ENCODE assay signal across 7 cellular contexts in genomic region chr11:1264444-1264843, GRCh38. TPM values are rescaled to one million over a fixed set of nuclear protein-coding genes. Genes with fewer than 3 reads are reported as not detected.
A peak's percentile ranks its signal among the peaks of the same experiment; 100 is the strongest.
DNase-seq lines count a peak whose midpoint lies in the region; ATAC-seq and TF ChIP-seq lines count a peak whose summit lies in the region.
"Not testable (repeated sequence)": the region's sequence is repeated elsewhere in the genome, so short reads cannot be mapped to it uniquely, and the experiment has no call there.

No MANE protein-coding gene starts in this region.

- not testable (repeated sequence) for BruUV-seq in Panc1 (replicated peaks; lab: Mats Ljungman, UMichigan)

- in situ Hi-C loops in G401 (cut with HindIII; ENCODE audit: low sequenced_read_pairs); Panc1 (cut with HindIII; ENCODE audit: low pct_unique_long_range_greater_than_20kb, low sequenced_read_pairs): not testable (repeated sequence)

- POLR2A ChIA-PET in Panc1 (lab: Charles Lee); activated CD8-positive, alpha-beta T cell treated with anti-CD3 and anti-CD28 coated beads for 36 hours (lab: Charles Lee): not testable (repeated sequence)

- not testable (repeated sequence) for H3K36me3 Mint-ChIP-seq in activated CD8-positive, alpha-beta T cell treated with anti-CD3 and anti-CD28 coated beads for 36 hours (ENCODE audit: low read depth); immature natural killer cell

- not testable (repeated sequence) for H3K9me3 ChIP-seq in Panc1 (ENCODE audit: control insufficient read depth, insufficient read depth, low read depth, low read length); colonic mucosa

- H3K27ac ChIP-seq in Panc1 (ENCODE audit: low read length); colonic mucosa: not testable (repeated sequence)

- not testable (repeated sequence) for ATAC-seq in Panc1
- peak; percentile 50 for ATAC-seq in activated CD8-positive, alpha-beta T cell treated with anti-CD3 and anti-CD28 coated beads for 36 hours

- H3K27ac Mint-ChIP-seq in activated CD8-positive, alpha-beta T cell treated with anti-CD3 and anti-CD28 coated beads for 36 hours, result peak overlapping the region; percentile 80
- H3K27ac Mint-ChIP-seq in immature natural killer cell, result peak overlapping the region; percentile 34 to 77 (median 72)

- H3K36me3 ChIP-seq in Panc1 (ENCODE audit: control insufficient read depth, insufficient read depth, low read length); colonic mucosa: not testable (repeated sequence)

- H3K4me3 Mint-ChIP-seq in activated CD8-positive, alpha-beta T cell treated with anti-CD3 and anti-CD28 coated beads for 36 hours; immature natural killer cell: not testable (repeated sequence)

- not testable (repeated sequence) for H3K4me3 ChIP-seq in Panc1 (ENCODE audit: low read depth in 2 of 2, low read length in 2 of 2); colonic mucosa

- intact Hi-C loops in Panc1 (cut with micrococcal nuclease; ENCODE audit: unreplicated experiment); activated CD8-positive, alpha-beta T cell treated with anti-CD3 and anti-CD28 coated beads for 36 hours (cut with micrococcal nuclease); colonic mucosa (cut with DNase I): not testable (repeated sequence)

- not testable (repeated sequence) for TF ChIP-seq CTCF in Panc1 (IDR thresholded peaks at IDR 0.05)
- peak; percentile 52 for TF ChIP-seq CTCF in activated CD8-positive, alpha-beta T cell treated with anti-CD3 and anti-CD28 coated beads for 36 hours (IDR thresholded peaks at IDR 0.05)
- TF ChIP-seq CTCF in colonic mucosa (IDR thresholded peaks at IDR 0.05), result peak; percentile 17

- peaks cover 11% of the 10 kb centered on the region for H3K9me3 Mint-ChIP-seq in activated CD8-positive, alpha-beta T cell treated with anti-CD3 and anti-CD28 coated beads for 36 hours
- not testable (repeated sequence) for H3K9me3 Mint-ChIP-seq in immature natural killer cell

- not testable (repeated sequence) for H3K27me3 Mint-ChIP-seq in activated CD8-positive, alpha-beta T cell treated with anti-CD3 and anti-CD28 coated beads for 36 hours; immature natural killer cell (ENCODE audit: low read depth in 3 of 3)

- peaks cover 19% of the 10 kb centered on the region for H3K4me1 Mint-ChIP-seq in activated CD8-positive, alpha-beta T cell treated with anti-CD3 and anti-CD28 coated beads for 36 hours (ENCODE audit: low read depth)
- H3K4me1 Mint-ChIP-seq in immature natural killer cell, result peaks cover 17 to 23% of the 10 kb centered on the region in 2 donors

- H3K9ac ChIP-seq in colonic mucosa (ENCODE audit: low read depth in 2 of 2, low read length in 2 of 2), result not testable (repeated sequence)

- not testable (repeated sequence) for H3K27me3 ChIP-seq in Panc1 (ENCODE audit: control insufficient read depth, insufficient read depth, low read length); colonic mucosa

- H3K4me1 ChIP-seq in Panc1 (ENCODE audit: control insufficient read depth, insufficient read depth, low read length) (peaks cover 15% of the 10 kb centered on the region), colonic mucosa (peaks cover 11% of the 10 kb centered on the region)

- CTCF ChIA-PET in Panc1 (lab: Charles Lee); activated CD8-positive, alpha-beta T cell treated with anti-CD3 and anti-CD28 coated beads for 36 hours (lab: Charles Lee): not testable (repeated sequence)

- peak; percentile 47 for DNase-seq in G401 (ENCODE audit: low spot score)
- peak; percentile 50 for DNase-seq in LoVo (ENCODE audit: low spot score)
- DNase-seq in Panc1 (ENCODE audit: low read depth, low spot score), result peak; percentile 59
- DNase-seq in activated CD8-positive, alpha-beta T cell treated with anti-CD3 and anti-CD28 coated beads for 36 hours, result peak; percentile 68
- peak; percentile 55 for DNase-seq in colonic mucosa
- peak; percentile 49 to 55 (median 52) for DNase-seq in immature natural killer cell
- peak; percentile 43 for DNase-seq in pulmonary artery endothelial cell (ENCODE audit: low read depth, low spot score)

RNA-seq across cellular contexts. Expression of gene MUC5B, which starts 41.6 kb away (rescaled TPM):
- total RNA-seq in G401 (2014; rRNA removed; shearing (Covaris generic)), result not detected in 2 replicates
- total RNA-seq in Panc1 (2021; ENCODE audit: unreplicated experiment) (1.2 TPM), colonic mucosa (100 to 1,000 TPM; 285 to 655 TPM), pulmonary artery endothelial cell (not detected in 2 replicates)
- polyA plus RNA-seq in Panc1 (2012; ENCODE audit: insufficient read length), result 0.40 TPM
- not detected for total RNA-seq in activated CD8-positive, alpha-beta T cell treated with anti-CD3 and anti-CD28 coated beads for 36 hours
- not detected for polyA plus RNA-seq in immature natural killer cell

RNA-seq across cellular contexts. Expression of gene TOLLIP, which starts 45.0 kb away (rescaled TPM):
- 30.0 and 36.4 TPM in 2 replicates for total RNA-seq in G401 (2014; rRNA removed; shearing (Covaris generic))
- total RNA-seq in Panc1 (2021; ENCODE audit: unreplicated experiment), result 141 TPM
- 222 TPM for polyA plus RNA-seq in Panc1 (2012; ENCODE audit: insufficient read length)
- 10 to 100 TPM; 32.4 to 33.1 TPM for total RNA-seq in activated CD8-positive, alpha-beta T cell treated with anti-CD3 and anti-CD28 coated beads for 36 hours
- 10 to 100 TPM; 49.8 to 59.7 TPM for total RNA-seq in colonic mucosa
- polyA plus RNA-seq in immature natural killer cell, result 10 to 100 TPM; 40.5 to 47.8 (median 42.2) TPM
- 26.0 and 30.1 TPM in 2 replicates for total RNA-seq in pulmonary artery endothelial cell

Comparison
In these comparisons a context has a peak if more than half of its experiments do, and no peak if none do; other contexts are left out.
1. RNA of gene MUC5B, which starts 41.6 kb away (total RNA-seq): 285 to 655 TPM in colonic mucosa; 1.2 TPM in Panc1 (single experiment), not detected in G401, not detected in activated CD8-positive, alpha-beta T cell treated with anti-CD3 and anti-CD28 coated beads for 36 hours and not detected in pulmonary artery endothelial cell; every median in the first group is over 100 times any median in the second.
2. Peak in every context shown above with its lines, with median percentiles within 50 percentile points of each other: DNase-seq.